Comparison of ENCODE assay signal across 8 cellular contexts in genomic region chr10:72331575-72332422, GRCh38. TPM values are rescaled to one million over a fixed set of nuclear protein-coding genes. Genes with fewer than 3 reads are reported as not detected.
A peak's percentile ranks its signal among the peaks of the same experiment; 100 is the strongest.
DNase-seq lines count a peak whose midpoint lies in the region; ATAC-seq and TF ChIP-seq lines count a peak whose summit lies in the region.

No MANE protein-coding gene starts in this region.

- TF ChIP-seq POLR2A in GM19099 (IDR thresholded peaks at IDR 0.05; ENCODE audit: extremely low read depth, insufficient read length, low read depth) = peak; percentile 42

- intact Hi-C loops in OCI-LY7 (cut with micrococcal nuclease; ENCODE audit: unreplicated experiment) = loop anchor here (1.0 to 5.0 kb wide), 3 partner anchors 11 to 434 kb away; no protein-coding TSS in a partner anchor

- peak overlapping the region; percentile 67 to 89 (median 76) for H3K4me3 Mint-ChIP-seq in IgD-negative memory B cell
- peak overlapping the region; percentile 72 to 90 (median 84) for H3K4me3 Mint-ChIP-seq in naive thymus-derived CD8-positive, alpha-beta T cell
- H3K4me3 Mint-ChIP-seq in stimulated activated naive B cell treated with anti-CD40 and anti-IgM and Interleukin-4, amounts not matched to agents 10 μg/mL and 1 μg/mL and 100 μg/mL, for 72 hours = peak overlapping the region; percentile 71 to 80

- CTCF ChIA-PET in OCI-LY7 (lab: Charles Lee; ENCODE audit: unreplicated experiment) = interaction anchor here (0.5 to 1.8 kb wide), 8 partner anchors 10 to 914 kb away, joined by 3 to 7 read pairs (median 4); no protein-coding TSS in a partner anchor

- H3K27me3 ChIP-seq in fibroblast of lung (ENCODE audit: control insufficient read depth, insufficient read depth, low read length) = no peaks in the 10 kb centered on the region

- H3K4me2 ChIP-seq in OCI-LY7 (ENCODE audit: low read length) (peak overlapping the region; percentile 79), fibroblast of lung (ENCODE audit: extremely low read depth, insufficient read depth, low read length) (no peak overlapping the region)

- no peak overlapping the region; the same call in 1 of the 2 replicates for H2AFZ ChIP-seq in OCI-LY7 (ENCODE audit: low read length)
- H2AFZ ChIP-seq in fibroblast of lung (ENCODE audit: low read length) = no peak overlapping the region

- POLR2A ChIA-PET in OCI-LY7 (lab: Charles Lee) = interaction anchor here (0.5 to 5.4 kb wide), 24 partner anchors 11 to 465 kb away, joined by 3 to 91 read pairs (median 4); partner anchors contain the start of genes ANAPC16, ASCC1 and DDIT4
- POLR2A ChIA-PET in naive thymus-derived CD8-positive, alpha-beta T cell (lab: Charles Lee) = interaction anchor here (0.5 to 8.3 kb wide), 27 partner anchors 11 to 271 kb away, joined by 3 to 124 read pairs (median 6); partner anchors contain the start of genes ANAPC16, ASCC1, DDIT4 and DNAJB12

- H3K9me3 ChIP-seq in OCI-LY7 (ENCODE audit: low read length) = no peaks in the 10 kb centered on the region
- H3K9me3 ChIP-seq in fibroblast of lung (ENCODE audit: control insufficient read depth, insufficient read depth, low read depth, low read length) = no peaks in the 10 kb centered on the region

- H3K27ac ChIP-seq in OCI-LY7 (ENCODE audit: low read depth, low read length, poor library complexity, severe bottlenecking) (peak overlapping the region; percentile 80), fibroblast of lung (ENCODE audit: insufficient read depth, low read length) (no peak overlapping the region)

- peak overlapping the region; percentile 50 for H3K4me3 ChIP-seq in OCI-LY7 (ENCODE audit: low read depth, low read length, poor library complexity, severe bottlenecking)
- no peak overlapping the region for H3K4me3 ChIP-seq in fibroblast of lung (replicated peaks in 1 of 4; ENCODE audit: control extremely low read depth in 1 of 4, insufficient read depth in 1 of 4, low read depth in 3 of 4, low read length in 4 of 4)

- H3K9ac ChIP-seq in fibroblast of lung (ENCODE audit: insufficient read depth, low read length) = no peak overlapping the region

- no TSS peak for BruUV-seq in OCI-LY7 (replicated peaks; lab: Mats Ljungman, UMichigan)

- peaks cover 26% of the 10 kb centered on the region; the same call in 1 of the 2 replicates for H3K36me3 ChIP-seq in OCI-LY7 (ENCODE audit: insufficient read depth, low read length)
- peaks cover 14% of the 10 kb centered on the region for H3K36me3 ChIP-seq in fibroblast of lung (ENCODE audit: control insufficient read depth, insufficient read depth, low read length)

- H3K27ac Mint-ChIP-seq in IgD-negative memory B cell = peak overlapping the region; percentile 89 to 95 (median 93)
- H3K27ac Mint-ChIP-seq in naive thymus-derived CD8-positive, alpha-beta T cell = peak overlapping the region; percentile 92 to 99 (median 98)
- peak overlapping the region; percentile 98 for H3K27ac Mint-ChIP-seq in stimulated activated naive B cell treated with anti-CD40 and anti-IgM and Interleukin-4, amounts not matched to agents 10 μg/mL and 1 μg/mL and 100 μg/mL, for 72 hours

- H4K20me1 ChIP-seq in OCI-LY7 (ENCODE audit: insufficient read depth, low read length) = no peaks in the 10 kb centered on the region
- no peaks in the 10 kb centered on the region for H4K20me1 ChIP-seq in fibroblast of lung (ENCODE audit: control insufficient read depth, extremely low read depth, insufficient read depth, low read length)

- H3K4me1 Mint-ChIP-seq in IgD-negative memory B cell = peaks cover 51 to 64% (median 55%) of the 10 kb centered on the region in 3 donors
- H3K4me1 Mint-ChIP-seq in naive thymus-derived CD8-positive, alpha-beta T cell = peaks cover 39 to 97% (median 93%) of the 10 kb centered on the region in 4 donors
- peaks cover 70 to 98% of the 10 kb centered on the region in 2 donors for H3K4me1 Mint-ChIP-seq in stimulated activated naive B cell treated with anti-CD40 and anti-IgM and Interleukin-4, amounts not matched to agents 10 μg/mL and 1 μg/mL and 100 μg/mL, for 72 hours

- H3K36me3 Mint-ChIP-seq in IgD-negative memory B cell = no peaks in the 10 kb centered on the region
- no peaks in the 10 kb centered on the region for H3K36me3 Mint-ChIP-seq in naive thymus-derived CD8-positive, alpha-beta T cell
- H3K36me3 Mint-ChIP-seq in stimulated activated naive B cell treated with anti-CD40 and anti-IgM and Interleukin-4, amounts not matched to agents 10 μg/mL and 1 μg/mL and 100 μg/mL, for 72 hours = peaks cover 22% of the 10 kb centered on the region in 2 donors

- H3K4me1 ChIP-seq in OCI-LY7 (ENCODE audit: insufficient read depth, low read length, poor library complexity, severe bottlenecking) = peaks cover 83% of the 10 kb centered on the region
- peaks cover 37% of the 10 kb centered on the region for H3K4me1 ChIP-seq in fibroblast of lung (ENCODE audit: control insufficient read depth, extremely low read depth, insufficient read depth, low read length)

- H3K9me2 ChIP-seq in OCI-LY7 (ENCODE audit: insufficient read depth, low read length) = no peaks in the 10 kb centered on the region

- no peaks in the 10 kb centered on the region for H3K9me3 Mint-ChIP-seq in IgD-negative memory B cell
- H3K9me3 Mint-ChIP-seq in naive thymus-derived CD8-positive, alpha-beta T cell = no peaks in the 10 kb centered on the region
- peaks cover under 1% of the 10 kb centered on the region in 2 donors for H3K9me3 Mint-ChIP-seq in stimulated activated naive B cell treated with anti-CD40 and anti-IgM and Interleukin-4, amounts not matched to agents 10 μg/mL and 1 μg/mL and 100 μg/mL, for 72 hours

- peak; percentile 97 for DNase-seq in ACHN
- peak; percentile 93 for DNase-seq in OCI-LY7 (ENCODE audit: low spot score)
- DNase-seq in activated T-helper 1 cell treated with Interleukin-2 at 50 U/mL for 16 hours (ENCODE audit: low read depth) = peak; percentile 79
- DNase-seq in fibroblast of lung (ENCODE audit: low read depth in 2 of 2) = peak; percentile 88 to 91
- DNase-seq in naive thymus-derived CD8-positive, alpha-beta T cell = peak; percentile 82 to 99 (median 96)
- peak; percentile 96 for DNase-seq in stimulated activated naive B cell treated with anti-CD40 and anti-IgM and Interleukin-4, amounts not matched to agents 10 μg/mL and 1 μg/mL and 100 μg/mL, for 72 hours

- no peaks in the 10 kb centered on the region for H3K27me3 Mint-ChIP-seq in IgD-negative memory B cell
- no peaks in the 10 kb centered on the region for H3K27me3 Mint-ChIP-seq in naive thymus-derived CD8-positive, alpha-beta T cell
- no peaks in the 10 kb centered on the region for H3K27me3 Mint-ChIP-seq in stimulated activated naive B cell treated with anti-CD40 and anti-IgM and Interleukin-4, amounts not matched to agents 10 μg/mL and 1 μg/mL and 100 μg/mL, for 72 hours

- TF ChIP-seq CTCF in OCI-LY7 (conservative IDR thresholded peaks at IDR 0.05; ENCODE audit: low read length) (peak; percentile 45), fibroblast of lung (conservative IDR thresholded peaks at IDR 0.05 in 1 of 2, IDR thresholded peaks at IDR 0.05 in 1 of 2; ENCODE audit: low read depth in 1 of 2, low read length in 2 of 2) (peak in 1 of 2 donors; percentile 29)

- no peaks in the 10 kb centered on the region for H3K79me2 ChIP-seq in OCI-LY7 (ENCODE audit: insufficient read depth, low read depth, low read length)
- H3K79me2 ChIP-seq in fibroblast of lung (ENCODE audit: control insufficient read depth, insufficient read depth, low read length) = no peaks in the 10 kb centered on the region

- in situ Hi-C loops in ACHN (cut with HindIII; ENCODE audit: low pct_ligation_motif_present, low pct_unique_long_range_greater_than_20kb, low sequenced_read_pairs) = no loop called here

- ATAC-seq in naive thymus-derived CD8-positive, alpha-beta T cell = peak; percentile 74 to 77
- peak; percentile 75 to 80 for ATAC-seq in stimulated activated naive B cell treated with anti-CD40 and anti-IgM and Interleukin-4, amounts not matched to agents 10 μg/mL and 1 μg/mL and 100 μg/mL, for 72 hours (replicated peaks)

RNA-seq across cellular contexts. Expression of gene DNAJB12, which starts 22.9 kb away (rescaled TPM):
- polyA plus RNA-seq in IgD-negative memory B cell (27.6 TPM), fibroblast of lung (16.0 and 17.2 TPM in 2 replicates)
- 22.8 and 27.4 TPM in 2 replicates for total RNA-seq in OCI-LY7 (2014; rRNA removed; shearing (Covaris generic))
- total RNA-seq in OCI-LY7 (2022) (26.5 and 28.3 TPM in 2 replicates), fibroblast of lung (20.5 and 26.3 TPM in 2 replicates)
- polyA plus RNA-seq in fibroblast of lung (2012) = 28.0 and 28.7 TPM in 2 replicates
- polyA minus RNA-seq in fibroblast of lung (ENCODE audit: low replicate concordance) = 36.0 and 54.5 TPM in 2 replicates
- total RNA-seq in naive thymus-derived CD8-positive, alpha-beta T cell = 10 to 100 TPM; 25.5 to 27.9 TPM
- polyA plus RNA-seq in naive thymus-derived CD8-positive, alpha-beta T cell = 10 to 100 TPM; 13.1 to 25.0 (median 16.6) TPM

RNA-seq across cellular contexts. Expression of gene DDIT4, which starts 58.1 kb away (rescaled TPM):
- polyA plus RNA-seq in IgD-negative memory B cell (79.9 TPM), fibroblast of lung (26.3 and 51.3 TPM in 2 replicates)
- total RNA-seq in OCI-LY7 (2014; rRNA removed; shearing (Covaris generic)) = 102 and 105 TPM in 2 replicates
- total RNA-seq in OCI-LY7 (2022) (32.8 and 91.8 TPM in 2 replicates), fibroblast of lung (662 and 712 TPM in 2 replicates)
- 41.9 and 71.5 TPM in 2 replicates for polyA plus RNA-seq in fibroblast of lung (2012)
- polyA minus RNA-seq in fibroblast of lung (ENCODE audit: low replicate concordance) = 16.6 and 31.2 TPM in 2 replicates
- 10 to 100 TPM; 23.8 to 29.6 TPM for total RNA-seq in naive thymus-derived CD8-positive, alpha-beta T cell
- 100 to 1,000 TPM in 2 of 3 donors, 10 to 100 TPM in 1; 68.0 to 190 (median 189) TPM for polyA plus RNA-seq in naive thymus-derived CD8-positive, alpha-beta T cell
